ENCODE assay signal across 8 cellular contexts in the genomic region with DNA sequence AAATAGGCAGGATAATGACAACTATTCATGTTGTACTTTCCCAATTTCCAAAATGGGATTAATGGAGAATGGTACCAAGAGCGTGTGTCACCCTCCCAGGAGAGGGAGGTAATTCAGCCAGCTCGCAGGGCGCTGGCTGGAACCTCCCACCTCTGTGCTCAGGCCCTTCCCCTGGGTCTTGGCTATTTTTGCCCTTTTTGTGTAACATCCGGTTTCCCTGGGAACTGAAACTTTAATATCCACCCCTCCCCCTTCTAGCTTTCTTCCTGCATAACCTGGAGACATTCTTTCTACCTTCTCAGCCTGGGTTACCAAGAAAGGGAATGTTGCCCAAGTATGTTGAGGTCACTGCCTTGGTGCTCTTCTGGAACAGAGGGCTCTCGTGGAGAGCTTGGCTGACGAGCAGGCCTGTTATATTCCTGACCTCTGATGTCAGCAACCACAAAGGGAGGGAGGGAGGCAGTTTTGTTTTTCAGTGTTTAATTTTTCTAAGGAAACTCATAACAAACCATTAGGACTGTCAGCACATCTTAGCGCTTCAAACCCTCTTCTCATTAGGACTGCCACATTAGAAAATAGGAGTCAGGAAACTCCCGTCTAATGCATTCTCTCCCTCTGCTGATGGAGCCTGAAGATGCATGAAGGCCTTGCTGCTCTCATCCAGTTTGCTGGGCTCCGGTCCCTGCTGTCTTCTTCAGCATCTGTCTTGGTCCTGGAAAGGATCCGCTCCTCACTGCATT. TPM values are rescaled to one million over a fixed set of nuclear protein-coding genes. Genes with fewer than 3 reads are reported as not detected.
DNase-seq lines count a peak whose midpoint lies in the region; ATAC-seq and TF ChIP-seq lines count a peak whose summit lies in the region.

No MANE protein-coding gene starts in this region.

- H3K36me3 ChIP-seq in right lobe of liver (no peaks in the 10 kb centered on the region), tibial artery (peaks cover 1 to 5% (median 2%) of the 10 kb centered on the region in 3 donors)

- H3K36me3 Mint-ChIP-seq in IgD-negative memory B cell (peaks cover 2% of the 10 kb centered on the region), MCF 10A (ENCODE audit: insufficient read depth, unreplicated experiment) (peaks cover 10% of the 10 kb centered on the region)

- no peak overlapping the region for H3K4me3 ChIP-seq in right lobe of liver
- H3K4me3 ChIP-seq in tibial artery = peak overlapping the region in 1 of 2 donors; percentile 5

- H3K27me3 ChIP-seq in right lobe of liver (no peaks in the 10 kb centered on the region), tibial artery (no peaks in the 10 kb centered on the region)

- no TSS peak for BruUV-seq in MCF 10A (replicated peaks; lab: Mats Ljungman, UMichigan)

- H3K9me3 ChIP-seq in right lobe of liver (no peaks in the 10 kb centered on the region), tibial artery (no peaks in the 10 kb centered on the region)

- peak overlapping the region; percentile 24 to 57 (median 43) for H3K27ac ChIP-seq in right lobe of liver
- H3K27ac ChIP-seq in tibial artery = peak overlapping the region; percentile 85 to 92

- POLR2A ChIA-PET in MCF 10A (lab: Yijun Ruan, JAX) = interaction anchor here (1.1 to 1.6 kb wide), 2 partner anchors 9 to 26 kb away, joined by 3 to 4 read pairs; no protein-coding TSS in a partner anchor

- TF ChIP-seq POLR2A in right lobe of liver (IDR thresholded peaks at IDR 0.05) = no peak

- H3K4me3 Mint-ChIP-seq in IgD-negative memory B cell (peak overlapping the region; percentile 51 to 92 (median 70)), MCF 10A (ENCODE audit: unreplicated experiment) (peak overlapping the region; percentile 38)
- H3K4me3 Mint-ChIP-seq in stimulated activated naive CD8-positive, alpha-beta T cell treated with anti-CD3 and anti-CD28 coated beads, Interleukin-15, amount 100 ng/mL, for 72 hours = no peak overlapping the region

- no peaks in the 10 kb centered on the region for H3K27me3 Mint-ChIP-seq in IgD-negative memory B cell
- no peaks in the 10 kb centered on the region for H3K27me3 Mint-ChIP-seq in MCF 10A (ENCODE audit: insufficient read depth, unreplicated experiment)
- peaks cover 10% of the 10 kb centered on the region for H3K27me3 Mint-ChIP-seq in stimulated activated naive CD8-positive, alpha-beta T cell treated with anti-CD3 and anti-CD28 coated beads, Interleukin-15, amount 100 ng/mL, for 72 hours

- intact Hi-C loops in MCF 10A (cut with micrococcal nuclease) = loop anchor here (1.0 to 5.0 kb wide), 3 partner anchors 26 to 38 kb away; no protein-coding TSS in a partner anchor
- intact Hi-C loops in right lobe of liver (cut with DNase I) = no loop called here
- intact Hi-C loops in tibial artery (cut with DNase I; ENCODE audit: low total_unique reads) = no loop called here

- 55% methylated on average over 8 of the region's 10 CpGs for WGBS in right lobe of liver (ENCODE audit: insufficient coverage, low coverage, low lambda C conversion rate, missing lambda C conversion rate)

- H3K9me3 Mint-ChIP-seq in IgD-negative memory B cell (peaks cover 0 to 4% (median 0%) of the 10 kb centered on the region in 3 donors), MCF 10A (ENCODE audit: unreplicated experiment) (no peaks in the 10 kb centered on the region)
- H3K9me3 Mint-ChIP-seq in stimulated activated naive CD8-positive, alpha-beta T cell treated with anti-CD3 and anti-CD28 coated beads, Interleukin-15, amount 100 ng/mL, for 72 hours = no peaks in the 10 kb centered on the region

- peaks cover 34 to 47% (median 44%) of the 10 kb centered on the region in 3 donors for H3K4me1 Mint-ChIP-seq in IgD-negative memory B cell
- H3K4me1 Mint-ChIP-seq in MCF 10A (ENCODE audit: insufficient read depth, unreplicated experiment) = peaks cover 45% of the 10 kb centered on the region
- peaks cover 6% of the 10 kb centered on the region for H3K4me1 Mint-ChIP-seq in stimulated activated naive CD8-positive, alpha-beta T cell treated with anti-CD3 and anti-CD28 coated beads, Interleukin-15, amount 100 ng/mL, for 72 hours

- CTCF ChIA-PET in MCF 10A (lab: Yijun Ruan, JAX) = interaction anchor here (0.6 to 1.9 kb wide), 5 partner anchors 10 to 433 kb away, joined by 3 to 6 read pairs (median 4); no protein-coding TSS in a partner anchor

- DNase-seq in Ammon's horn (ENCODE audit: low spot score) = peak; percentile 48
- peak; percentile 98 for DNase-seq in MCF 10A (ENCODE audit: unreplicated experiment)
- DNase-seq in right lobe of liver = no peak
- DNase-seq in tibial artery = peak; percentile 82 to 94
- DNase-seq in stimulated activated naive CD8-positive, alpha-beta T cell treated with anti-CD3 and anti-CD28 coated beads, Interleukin-15, amount 100 ng/mL, for 72 hours = no peak
- no peak for DNase-seq in activated CD4-positive, alpha-beta T cell treated with anti-CD3 and anti-CD28 coated beads for 48 hours

- H3K27ac Mint-ChIP-seq in IgD-negative memory B cell = peak overlapping the region; percentile 65 to 83 (median 75)
- H3K27ac Mint-ChIP-seq in MCF 10A (ENCODE audit: low read depth, unreplicated experiment) = peak overlapping the region; percentile 94
- no peak overlapping the region for H3K27ac Mint-ChIP-seq in stimulated activated naive CD8-positive, alpha-beta T cell treated with anti-CD3 and anti-CD28 coated beads, Interleukin-15, amount 100 ng/mL, for 72 hours

- ATAC-seq in GM21423 (IDR thresholded peaks at IDR 0.05; ENCODE audit: unreplicated experiment) (peak; percentile 84), right lobe of liver (peak; percentile 33 to 65 (median 54))
- ATAC-seq in stimulated activated naive CD8-positive, alpha-beta T cell treated with anti-CD3 and anti-CD28 coated beads, Interleukin-15, amount 100 ng/mL, for 72 hours = no peak

- TF ChIP-seq CTCF in MCF 10A (IDR thresholded peaks at IDR 0.05; ENCODE audit: unreplicated experiment) (no peak), right lobe of liver (IDR thresholded peaks at IDR 0.05) (no peak), tibial artery (IDR thresholded peaks at IDR 0.05) (peak in 1 of 2 experiments; percentile 17)

- peaks cover 0 to 32% (median 12%) of the 10 kb centered on the region in 4 donors for H3K4me1 ChIP-seq in right lobe of liver
- H3K4me1 ChIP-seq in tibial artery = peaks cover 5 to 94% (median 68%) of the 10 kb centered on the region in 4 donors

RNA-seq across cellular contexts. Expression of gene ITGB3, which starts 25.6 kb away (rescaled TPM):
- polyA plus RNA-seq in IgD-negative memory B cell = 3.4 TPM
- total RNA-seq in MCF 10A (2022) (0.98 and 1.1 TPM in 2 replicates), right lobe of liver (1 to 10 TPM; 2.2 to 8.0 (median 4.8) TPM)

RNA-seq across cellular contexts. Expression of gene EFCAB13, which starts 44.5 kb away (rescaled TPM):
- polyA plus RNA-seq in IgD-negative memory B cell = 10.2 TPM
- 1.1 and 1.4 TPM in 2 replicates for total RNA-seq in MCF 10A (2022)
- total RNA-seq in right lobe of liver = 1 to 10 TPM in 5 of 6 experiments, under 1 TPM in 1; 0.68 to 7.2 (median 3.2) TPM

Comparison
In these comparisons a context has a peak if more than half of its experiments do, and no peak if none do; other contexts are left out.
1. DNase-seq: peak in Ammon's horn (single experiment), MCF 10A (single experiment) and tibial artery (2 of 2); none in right lobe of liver (0 of 3), stimulated activated naive CD8-positive, alpha-beta T cell treated with anti-CD3 and anti-CD28 coated beads, Interleukin-15, amount 100 ng/mL, for 72 hours (0 of 2) and activated CD4-positive, alpha-beta T cell treated with anti-CD3 and anti-CD28 coated beads for 48 hours (single experiment).
2. H3K27ac Mint-ChIP-seq: peak in IgD-negative memory B cell (3 of 3) and MCF 10A (single experiment); none in stimulated activated naive CD8-positive, alpha-beta T cell treated with anti-CD3 and anti-CD28 coated beads, Interleukin-15, amount 100 ng/mL, for 72 hours (0 of 2).
3. H3K4me3 Mint-ChIP-seq: peak in IgD-negative memory B cell (4 of 4) and MCF 10A (single experiment); none in stimulated activated naive CD8-positive, alpha-beta T cell treated with anti-CD3 and anti-CD28 coated beads, Interleukin-15, amount 100 ng/mL, for 72 hours (0 of 2).